In genomic region chr4:66545301-66545700, GRCh38 we compare ENCODE assay signal across 1 cellular context.
DNase-seq lines count a peak whose midpoint lies in the region; TF ChIP-seq lines count a peak whose summit lies in the region.
"Not testable (repeated sequence)": the region's sequence is repeated elsewhere in the genome, so short reads cannot be mapped to it uniquely, and the experiment has no call there.

No MANE protein-coding gene starts in this region.

- DNase-seq in chondrocyte (ENCODE audit: low spot score), result peak; percentile 58

- H3K4me1 Mint-ChIP-seq in chondrocyte (ENCODE audit: low read depth), result not testable (repeated sequence)

- H3K4me3 Mint-ChIP-seq in chondrocyte (ENCODE audit: unreplicated experiment), result not testable (repeated sequence)

- H3K9me3 Mint-ChIP-seq in chondrocyte (ENCODE audit: low read depth), result peaks cover 19% of the 10 kb centered on the region

- TF ChIP-seq CTCF in chondrocyte (IDR thresholded peaks at IDR 0.05), result not testable (repeated sequence)

- not testable (repeated sequence) for H3K36me3 Mint-ChIP-seq in chondrocyte (ENCODE audit: low read depth)

- H3K27me3 Mint-ChIP-seq in chondrocyte (ENCODE audit: low read depth), result not testable (repeated sequence)

- not testable (repeated sequence) for H3K27ac Mint-ChIP-seq in chondrocyte (ENCODE audit: unreplicated experiment)
